In genomic region chr13:95564948-95565347, GRCh38 we compare ENCODE assay signal across 14 cellular contexts. TPM values are rescaled to one million over a fixed set of nuclear protein-coding genes. Genes with fewer than 3 reads are reported as not detected.
DNase-seq lines count a peak whose midpoint lies in the region; ATAC-seq and TF ChIP-seq lines count a peak whose summit lies in the region.
"Had no signal": no experiment of that assay in that cellular context is flagged by ENCODE, and none has a peak within 500 bp of the region (broad histone marks: within the 10 kb centered on the region; RNA-seq: fewer than 3 reads in every experiment).

No MANE protein-coding gene starts in this region.

- no peak overlapping the region for H3K4me3 Mint-ChIP-seq in Calu3 (ENCODE audit: low read depth, unreplicated experiment)
- H3K4me3 Mint-ChIP-seq: activated T-cell treated with anti-CD3 and anti-CD28 coated beads, Interleukin-2, amount 50 U/mL, for 4 hours; stimulated activated naive B cell treated with anti-CD40 and anti-IgM and Interleukin-4, amounts not matched to agents 10 μg/mL and 1 μg/mL and 100 μg/mL, for 72 hours had no signal

- no peaks in the 10 kb centered on the region for H3K9me3 ChIP-seq in lower lobe of right lung
- H3K9me3 ChIP-seq in right atrium auricular region = no peaks in the 10 kb centered on the region

- intact Hi-C loops in Calu3 (cut with micrococcal nuclease; ENCODE audit: unreplicated experiment) = no loop called here
- intact Hi-C loops in lower lobe of right lung (cut with DNase I) = no loop called here

- H3K4me1 Mint-ChIP-seq in Calu3 (ENCODE audit: low read depth, unreplicated experiment) = no peaks in the 10 kb centered on the region
- H3K4me1 Mint-ChIP-seq: stimulated activated naive B cell treated with anti-CD40 and anti-IgM and Interleukin-4, amounts not matched to agents 10 μg/mL and 1 μg/mL and 100 μg/mL, for 72 hours had no signal

- TF ChIP-seq CTCF in Calu3 (IDR thresholded peaks at IDR 0.05; ENCODE audit: unreplicated experiment) = no peak
- TF ChIP-seq CTCF in lower lobe of right lung (IDR thresholded peaks at IDR 0.05) = no peak
- TF ChIP-seq CTCF in right atrium auricular region (IDR thresholded peaks at IDR 0.05) = no peak

- DNase-seq in Calu3 (no peak), MV-4-11 (lab: John Stamatoyannopoulos, UW) (peak; percentile 69), dermis blood vessel endothelial cell (peak; percentile 66), lower lobe of right lung (no peak), NCI-H510A treated with DMSO at 0.1 percent for 48 hours (lab: John Stamatoyannopoulos, UW) (no peak), right atrium auricular region (ENCODE audit: low spot score) (no peak), occipital lobe (lab: John Stamatoyannopoulos, UW) (no peak)
- DNase-seq in stimulated activated CD4-positive, alpha-beta T cell treated with anti-CD3 and anti-CD28 coated beads, Interleukin-4, amount 100 ng/mL, for 4 hours = no peak
- DNase-seq: activated T-cell treated with anti-CD3 and anti-CD28 coated beads, Interleukin-2, amount 50 U/mL, for 4 hours; left ventricle myocardium inferior; stimulated activated naive B cell treated with anti-CD40 and anti-IgM and Interleukin-4, amounts not matched to agents 10 μg/mL and 1 μg/mL and 100 μg/mL, for 72 hours had no signal

- H3K9me3 Mint-ChIP-seq in Calu3 (ENCODE audit: low read depth, unreplicated experiment) = no peaks in the 10 kb centered on the region
- H3K9me3 Mint-ChIP-seq: activated T-cell treated with anti-CD3 and anti-CD28 coated beads, Interleukin-2, amount 50 U/mL, for 4 hours had no signal

- no peak overlapping the region for H3K27ac ChIP-seq in lower lobe of right lung
- no peak overlapping the region for H3K27ac ChIP-seq in right atrium auricular region
- H3K27ac ChIP-seq: gastroesophageal sphincter, KMS-11, left ventricle myocardium inferior had no signal

- peak; percentile 45 to 48 for ATAC-seq in lower lobe of right lung
- ATAC-seq: activated T-cell treated with anti-CD3 and anti-CD28 coated beads, Interleukin-2, amount 50 U/mL, for 4 hours; gastroesophageal sphincter; stimulated activated naive B cell treated with anti-CD40 and anti-IgM and Interleukin-4, amounts not matched to agents 10 μg/mL and 1 μg/mL and 100 μg/mL, for 72 hours had no signal

- no peaks in the 10 kb centered on the region for H3K27me3 Mint-ChIP-seq in Calu3 (ENCODE audit: unreplicated experiment)

- H3K36me3 ChIP-seq in lower lobe of right lung = no peaks in the 10 kb centered on the region
- no peaks in the 10 kb centered on the region for H3K36me3 ChIP-seq in right atrium auricular region
- H3K36me3 ChIP-seq: gastroesophageal sphincter, left ventricle myocardium inferior had no signal

- peaks cover 4% of the 10 kb centered on the region for H3K36me3 Mint-ChIP-seq in Calu3 (ENCODE audit: insufficient read depth, unreplicated experiment)
- H3K36me3 Mint-ChIP-seq: stimulated activated naive B cell treated with anti-CD40 and anti-IgM and Interleukin-4, amounts not matched to agents 10 μg/mL and 1 μg/mL and 100 μg/mL, for 72 hours had no signal

- H3K27me3 ChIP-seq in lower lobe of right lung (ENCODE audit: low read depth) (no peaks in the 10 kb centered on the region), right atrium auricular region (no peaks in the 10 kb centered on the region)
- H3K27me3 ChIP-seq: gastroesophageal sphincter had no signal

- BruUV-seq in Calu3 (replicated peaks; lab: Mats Ljungman, UMichigan) = no TSS peak

- H3K4me1 ChIP-seq in lower lobe of right lung (no peaks in the 10 kb centered on the region), right atrium auricular region (no peaks in the 10 kb centered on the region)
- H3K4me1 ChIP-seq: gastroesophageal sphincter, left ventricle myocardium inferior had no signal

- H3K4me3 ChIP-seq in lower lobe of right lung (no peak overlapping the region), right atrium auricular region (no peak overlapping the region)
- H3K4me3 ChIP-seq: gastroesophageal sphincter, left ventricle myocardium inferior had no signal

- H3K27ac Mint-ChIP-seq in Calu3 (ENCODE audit: unreplicated experiment) = peak overlapping the region; percentile 78
- H3K27ac Mint-ChIP-seq: stimulated activated naive B cell treated with anti-CD40 and anti-IgM and Interleukin-4, amounts not matched to agents 10 μg/mL and 1 μg/mL and 100 μg/mL, for 72 hours had no signal

- CTCF ChIA-PET in Calu3 (lab: Charles Lee) = interaction anchor here (0.6 to 0.9 kb wide), 2 partner anchors 27 to 50 kb away, joined by 6 read pairs; no protein-coding TSS in a partner anchor

RNA-seq across cellular contexts. Expression of gene CLDN10, which starts 12.4 kb away (rescaled TPM):
- total RNA-seq in Calu3 (2022) (46.8 and 55.0 TPM in 2 replicates), dermis blood vessel endothelial cell (0.88 and 1.2 TPM in 2 replicates), lower lobe of right lung (1.6 TPM), right atrium auricular region (1 to 10 TPM in 1 of 2 donors, not detected in 1; 1.1 TPM), occipital lobe (2.3 TPM)
- total RNA-seq: activated T-cell treated with anti-CD3 and anti-CD28 coated beads, Interleukin-2, amount 50 U/mL, for 4 hours; cardiac septum; left ventricle myocardium inferior had no signal

Comparison
In these comparisons a context has a peak if more than half of its experiments do, and no peak if none do; other contexts are left out.
1. DNase-seq: peak in MV-4-11 (single experiment) and dermis blood vessel endothelial cell (single experiment); none in Calu3 (single experiment), lower lobe of right lung (single experiment), stimulated activated CD4-positive, alpha-beta T cell treated with anti-CD3 and anti-CD28 coated beads, Interleukin-4, amount 100 ng/mL, for 4 hours (0 of 2), NCI-H510A treated with DMSO at 0.1 percent for 48 hours (single experiment), right atrium auricular region (single experiment) and occipital lobe (single experiment).
2. RNA of gene CLDN10, which starts 12.4 kb away (total RNA-seq): 46.8 to 55.0 TPM in Calu3; 2.3 TPM in occipital lobe (single experiment), 1.6 TPM in lower lobe of right lung (single experiment), 0.88 to 1.2 TPM in dermis blood vessel endothelial cell and 1.1 TPM in right atrium auricular region; every median in the first group is over 10 times any median in the second.